29 cellular contexts compared by ENCODE assay signal in genomic region chr9:136589766-136590740, GRCh38. TPM values are rescaled to one million over a fixed set of nuclear protein-coding genes. Genes with fewer than 3 reads are reported as not detected.
DNase-seq lines count a peak whose midpoint lies in the region; ATAC-seq and TF ChIP-seq lines count a peak whose summit lies in the region.
"Had no signal": no experiment of that assay in that cellular context is flagged by ENCODE, and none has a peak within 500 bp of the region (broad histone marks: within the 10 kb centered on the region; RNA-seq: fewer than 3 reads in every experiment).

No MANE protein-coding gene starts in this region.

- H3K23ac ChIP-seq in mesenchymal stem cell (ENCODE audit: low read length in 2 of 2): no peak overlapping the region

- no peak overlapping the region for H3K9ac ChIP-seq in mesenchymal stem cell (ENCODE audit: low read length)

- no peaks in the 10 kb centered on the region for H3K79me2 ChIP-seq in hepatocyte

- TF ChIP-seq CTCF in dorsolateral prefrontal cortex (IDR thresholded peaks at IDR 0.05 in 54 of 56, conservative IDR thresholded peaks at IDR 0.05 in 2 of 56; ENCODE audit: low read depth in 1 of 56, partially characterized antibody in 56 of 56) (no peak), tibial nerve (IDR thresholded peaks at IDR 0.05) (no peak), hepatocyte (IDR thresholded peaks at IDR 0.05; ENCODE audit: poor library complexity) (no peak)

- peak overlapping the region; percentile 16 to 17 for H3K4ac ChIP-seq in mesenchymal stem cell (ENCODE audit: low read depth in 1 of 2, low read length in 2 of 2)

- no peaks in the 10 kb centered on the region for H3K9me2 ChIP-seq in hepatocyte (replicated peaks; ENCODE audit: insufficient read depth)

- H4K91ac ChIP-seq in mesenchymal stem cell (ENCODE audit: low read length): peak overlapping the region; percentile 63

- TF ChIP-seq EP300 in tibial nerve (IDR thresholded peaks at IDR 0.05): peak in 1 of 2 donors; percentile 36

- peak overlapping the region; percentile 7 for H4K8ac ChIP-seq in mesenchymal stem cell (ENCODE audit: low read length)

- no peak for DNase-seq in T-helper 17 cell
- DNase-seq in dorsolateral prefrontal cortex: no peak
- no peak for DNase-seq in mesenchymal stem cell
- no peak for DNase-seq in tibial nerve (ENCODE audit: low spot score in 2 of 2)
- DNase-seq in hepatocyte (ENCODE audit: low spot score): no peak
- no peak for DNase-seq in activated T-cell treated with anti-CD3 and anti-CD28 coated beads, Interleukin-2, amount 50 U/mL, for 72 hours
- DNase-seq: activated CD4-positive, alpha-beta T cell treated with anti-CD3 and anti-CD28 coated beads for 48 hours; activated gamma-delta T cell; activated naive CD8-positive, alpha-beta T cell treated with anti-CD3 and anti-CD28 coated beads for 36 hours; activated T-cell treated with anti-CD3 and anti-CD28 coated beads, Interleukin-2, amount 50 U/mL, for 1 hour; aorta; COR-L47; endodermal cell; foreskin keratinocyte; H9; NCI-H446; NCI-H774; occipital lobe; Peyer's patch; stimulated activated CD4-positive, alpha-beta T cell treated with anti-CD3 and anti-CD28 coated beads, Interleukin-4, amount 100 ng/mL, for 24 hours; SW 1271; tibial artery; WERI-Rb-1 had no signal

- peak overlapping the region; percentile 56 for H2BK15ac ChIP-seq in mesenchymal stem cell (ENCODE audit: low read depth, poor library complexity, severe bottlenecking)

- H3K79me1 ChIP-seq in mesenchymal stem cell (replicated peaks; ENCODE audit: low read length, poor library complexity, severe bottlenecking): no peaks in the 10 kb centered on the region

- H3K18ac ChIP-seq in mesenchymal stem cell (ENCODE audit: low read depth in 1 of 2, low read length in 2 of 2): peak overlapping the region; percentile 30 to 72

- H3K36me3 ChIP-seq in mesenchymal stem cell (ENCODE audit: control insufficient read depth in 1 of 2, insufficient read depth in 2 of 2, low read depth in 1 of 2, low read length in 2 of 2) (no peaks in the 10 kb centered on the region), tibial nerve (no peaks in the 10 kb centered on the region), hepatocyte (replicated peaks; ENCODE audit: insufficient read depth, low read depth) (no peaks in the 10 kb centered on the region)
- H3K36me3 ChIP-seq: Peyer's patch, prostate gland, tibial artery, WERI-Rb-1 had no signal

- peak overlapping the region; percentile 75 to 82 for H2BK12ac ChIP-seq in mesenchymal stem cell (ENCODE audit: low read length in 2 of 2)

- H3K4me3 Mint-ChIP-seq in T-helper 17 cell: no peak overlapping the region
- peak overlapping the region in 1 of 2 donors; percentile 44 for H3K4me3 Mint-ChIP-seq in activated T-cell treated with anti-CD3 and anti-CD28 coated beads, Interleukin-2, amount 50 U/mL, for 72 hours
- H3K4me3 Mint-ChIP-seq: activated naive CD8-positive, alpha-beta T cell treated with anti-CD3 and anti-CD28 coated beads for 36 hours; endodermal cell; H9; memory B cell had no signal

- no peak for ATAC-seq in T-helper 17 cell
- ATAC-seq in activated T-cell treated with anti-CD3 and anti-CD28 coated beads, Interleukin-2, amount 50 U/mL, for 72 hours (replicated peaks in 1 of 2): no peak
- no peak for ATAC-seq in GM21737 (IDR thresholded peaks at IDR 0.05; ENCODE audit: unreplicated experiment)
- ATAC-seq: esophagus mucosa, foreskin keratinocyte had no signal

- no peak overlapping the region for H3K4me2 ChIP-seq in mesenchymal stem cell (ENCODE audit: low read length, poor library complexity, severe bottlenecking)
- no peak overlapping the region for H3K4me2 ChIP-seq in hepatocyte

- peaks cover 13% of the 10 kb centered on the region for H3K4me1 Mint-ChIP-seq in T-helper 17 cell
- peaks cover 14% of the 10 kb centered on the region for H3K4me1 Mint-ChIP-seq in activated T-cell treated with anti-CD3 and anti-CD28 coated beads, Interleukin-2, amount 50 U/mL, for 72 hours (ENCODE audit: low read depth)

- H3K27me3 ChIP-seq in dorsolateral prefrontal cortex: no peaks in the 10 kb centered on the region
- H3K27me3 ChIP-seq in mesenchymal stem cell (ENCODE audit: control insufficient read depth in 1 of 2, insufficient read depth in 1 of 2, low read length in 2 of 2): peaks cover 0 to 83% of the 10 kb centered on the region in 2 experiments
- no peaks in the 10 kb centered on the region for H3K27me3 ChIP-seq in tibial nerve
- no peaks in the 10 kb centered on the region for H3K27me3 ChIP-seq in hepatocyte
- H3K27me3 ChIP-seq: Peyer's patch had no signal

- H2AFZ ChIP-seq in mesenchymal stem cell (ENCODE audit: low read depth, low read length) (peak overlapping the region; percentile 16), hepatocyte (no peak overlapping the region)

- no peak for TF ChIP-seq POLR2A in tibial nerve (IDR thresholded peaks at IDR 0.05)

- no peaks in the 10 kb centered on the region for H3K9me3 Mint-ChIP-seq in activated T-cell treated with anti-CD3 and anti-CD28 coated beads, Interleukin-2, amount 50 U/mL, for 72 hours
- H3K9me3 Mint-ChIP-seq: activated naive CD8-positive, alpha-beta T cell treated with anti-CD3 and anti-CD28 coated beads for 36 hours; endodermal cell; memory B cell had no signal

- no peak overlapping the region for H2AK5ac ChIP-seq in mesenchymal stem cell (ENCODE audit: low read length, severe bottlenecking)

- peak overlapping the region in 42 of 59 donors; percentile 2 to 81 (median 54) for H3K27ac ChIP-seq in dorsolateral prefrontal cortex
- no peak overlapping the region for H3K27ac ChIP-seq in mesenchymal stem cell (ENCODE audit: low read length, poor library complexity, severe bottlenecking)
- peak overlapping the region; percentile 34 to 83 (median 41) for H3K27ac ChIP-seq in tibial nerve
- H3K27ac ChIP-seq in hepatocyte: no peak overlapping the region
- H3K27ac ChIP-seq: C4-2B, foreskin keratinocyte, prostate gland, tibial artery had no signal

- 91% methylated on average over 25 of the region's 28 CpGs for WGBS in mesenchymal stem cell
- 49 to 63% methylated on average over 16 to 23 of the region's 28 CpGs for WGBS in tibial nerve, 2 donors
- WGBS in hepatocyte (ENCODE audit: low lambda C conversion rate, missing lambda C conversion rate): 87% methylated on average over 24 of the region's 28 CpGs

- H3K27me3 Mint-ChIP-seq in T-helper 17 cell: peaks cover 10% of the 10 kb centered on the region
- no peaks in the 10 kb centered on the region for H3K27me3 Mint-ChIP-seq in activated T-cell treated with anti-CD3 and anti-CD28 coated beads, Interleukin-2, amount 50 U/mL, for 72 hours (ENCODE audit: low read depth)
- H3K27me3 Mint-ChIP-seq: activated naive CD8-positive, alpha-beta T cell treated with anti-CD3 and anti-CD28 coated beads for 36 hours had no signal

- no peak overlapping the region for H3K14ac ChIP-seq in mesenchymal stem cell (ENCODE audit: low read length in 2 of 2)

- H3K27ac Mint-ChIP-seq in T-helper 17 cell: peak overlapping the region; percentile 66
- H3K27ac Mint-ChIP-seq in activated T-cell treated with anti-CD3 and anti-CD28 coated beads, Interleukin-2, amount 50 U/mL, for 72 hours: no peak overlapping the region
- H3K27ac Mint-ChIP-seq: activated naive CD8-positive, alpha-beta T cell treated with anti-CD3 and anti-CD28 coated beads for 36 hours; endodermal cell; memory B cell had no signal

- H3K36me3 Mint-ChIP-seq in T-helper 17 cell (ENCODE audit: low read depth): no peaks in the 10 kb centered on the region
- H3K36me3 Mint-ChIP-seq in activated T-cell treated with anti-CD3 and anti-CD28 coated beads, Interleukin-2, amount 50 U/mL, for 72 hours (ENCODE audit: insufficient read depth in 2 of 2): no peaks in the 10 kb centered on the region
- H3K36me3 Mint-ChIP-seq: activated naive CD8-positive, alpha-beta T cell treated with anti-CD3 and anti-CD28 coated beads for 36 hours; memory B cell had no signal

- H3K9me3 ChIP-seq in T-helper 17 cell (ENCODE audit: control insufficient read depth, low read length, poor library complexity, severe bottlenecking) (no peaks in the 10 kb centered on the region), mesenchymal stem cell (ENCODE audit: control insufficient read depth, low read length) (no peaks in the 10 kb centered on the region), tibial nerve (no peaks in the 10 kb centered on the region), hepatocyte (ENCODE audit: low read depth) (no peaks in the 10 kb centered on the region)
- H3K9me3 ChIP-seq: Peyer's patch, prostate gland, tibial artery had no signal

- H4K20me1 ChIP-seq in hepatocyte (ENCODE audit: insufficient read depth, poor library complexity, severe bottlenecking): no peaks in the 10 kb centered on the region

- no peak overlapping the region for H3K4me3 ChIP-seq in dorsolateral prefrontal cortex
- H3K4me3 ChIP-seq in mesenchymal stem cell (ENCODE audit: insufficient read depth in 1 of 2, low read depth in 1 of 2, low read length in 2 of 2): no peak overlapping the region
- no peak overlapping the region for H3K4me3 ChIP-seq in tibial nerve
- no peak overlapping the region for H3K4me3 ChIP-seq in hepatocyte
- H3K4me3 ChIP-seq: coronary artery, Peyer's patch, prostate gland, tibial artery had no signal

- H3K4me1 ChIP-seq in mesenchymal stem cell (ENCODE audit: control insufficient read depth, insufficient read depth, low read depth, low read length) (peaks cover 43% of the 10 kb centered on the region), tibial nerve (peaks cover 0 to 82% (median 44%) of the 10 kb centered on the region in 4 donors), hepatocyte (ENCODE audit: insufficient read depth) (peaks cover 25% of the 10 kb centered on the region)
- H3K4me1 ChIP-seq: foreskin keratinocyte, prostate gland had no signal

- no peak overlapping the region for H2BK5ac ChIP-seq in mesenchymal stem cell (ENCODE audit: low read depth, low read length, poor library complexity, severe bottlenecking)

- no peak overlapping the region for H2BK120ac ChIP-seq in mesenchymal stem cell (ENCODE audit: low read depth, low read length)

- intact Hi-C loops in dorsolateral prefrontal cortex (cut with DNase I): no loop called here

RNA-seq across cellular contexts. Expression of gene NOTCH1, which starts 44.2 kb away (rescaled TPM):
- 10 to 100 TPM; 31.7 to 37.5 TPM for total RNA-seq in T-helper 17 cell
- 10 to 100 TPM; 24.0 to 92.1 (median 38.8) TPM for total RNA-seq in dorsolateral prefrontal cortex
- polyA plus RNA-seq in mesenchymal stem cell (2013, experiment 1 of 2): 15.4 TPM
- polyA plus RNA-seq in mesenchymal stem cell (2013, experiment 2 of 2): 13.5 TPM
- total RNA-seq in tibial nerve: 10 to 100 TPM; 29.3 to 65.4 (median 41.5) TPM
- total RNA-seq in hepatocyte: 4.3 and 6.5 TPM in 2 replicates
- 5.3 and 8.3 TPM in 2 replicates for polyA plus RNA-seq in hepatocyte
- total RNA-seq in activated T-cell treated with anti-CD3 and anti-CD28 coated beads, Interleukin-2, amount 50 U/mL, for 72 hours: 10 to 100 TPM; 71.6 to 84.2 TPM

Comparison
In these comparisons a context has a peak if more than half of its experiments do, and no peak if none do; other contexts are left out.
1. H3K27ac ChIP-seq: peak in dorsolateral prefrontal cortex (42 of 59) and tibial nerve (4 of 4); none in mesenchymal stem cell (single experiment) and hepatocyte (single experiment).